Comparison of ENCODE assay signal across 28 cellular contexts in genomic region chr7:24464846-24465245, GRCh38.
"Had no signal": no experiment of that assay in that cellular context is flagged by ENCODE, and none has a peak within 500 bp of the region (broad histone marks: within the 10 kb centered on the region; RNA-seq: fewer than 3 reads in every experiment).

No MANE protein-coding gene starts in this region.

- H3K27me3 Mint-ChIP-seq: progenitor cell of endocrine pancreas; stimulated activated memory B cell treated with anti-CD40 and anti-IgM and Interleukin-4, amounts not matched to agents 10 μg/mL and 1 μg/mL and 100 μg/mL, for 72 hours had no signal

- H3K27ac ChIP-seq: left lung, lower lobe of right lung, ovary, right atrium auricular region, right lobe of liver, tibial nerve, upper lobe of left lung, vagina had no signal

- H3K9me3 ChIP-seq: left lung, lower lobe of right lung, ovary, right atrium auricular region, right lobe of liver, tibial nerve, upper lobe of left lung, vagina had no signal

- DNase-seq: hypothalamus; immature natural killer cell; kidney; left colon; left lung; lower lobe of right lung; mammary epithelial cell; mesenchymal stem cell; naive thymus-derived CD4-positive, alpha-beta T cell; ovary; right lobe of liver; stimulated activated CD4-positive, alpha-beta T cell treated with anti-CD3 and anti-CD28 coated beads, Interleukin-1b, Interleukin-23, amount 100 ng/mL, for 48 hours; stimulated activated CD4-positive, alpha-beta T cell treated with anti-CD3 and anti-CD28 coated beads, Interleukin-2, amount 100 ng/mL, for 48 hours; stimulated activated CD4-positive, alpha-beta T cell treated with anti-CD3 and anti-CD28 coated beads, Interleukin-4, amount 100 ng/mL, for 4 hours; stimulated activated CD8-positive, alpha-beta memory T cell treated with anti-CD3 and anti-CD28 coated beads, Interleukin-4, amount 100 ng/mL, for 48 hours; stimulated activated naive CD4-positive, alpha-beta T cell treated with Interleukin-2 at 50 U/mL for 16 hours; stimulated activated naive CD8-positive, alpha-beta T cell treated with anti-CD3 and anti-CD28 coated beads, Interleukin-15, amount 100 ng/mL, for 72 hours; substantia nigra; upper lobe of left lung had no signal

- H3K4me1 Mint-ChIP-seq: mesothelial cell of epicardium; naive thymus-derived CD4-positive, alpha-beta T cell; stimulated activated memory B cell treated with anti-CD40 and anti-IgM and Interleukin-4, amounts not matched to agents 10 μg/mL and 1 μg/mL and 100 μg/mL, for 72 hours; stimulated activated naive CD8-positive, alpha-beta T cell treated with anti-CD3 and anti-CD28 coated beads, Interleukin-15, amount 100 ng/mL, for 72 hours had no signal

- H3K9me3 Mint-ChIP-seq: immature natural killer cell; mesothelial cell of epicardium; naive thymus-derived CD4-positive, alpha-beta T cell; natural killer cell treated with Interleukin-12 subunit alpha and Interleukin-12 subunit beta and Interleukin-15 and Interleukin-18, amount 100 ng/mL, for 72 hours; stimulated activated memory B cell treated with anti-CD40 and anti-IgM and Interleukin-4, amounts not matched to agents 10 μg/mL and 1 μg/mL and 100 μg/mL, for 72 hours had no signal

- H3K4me3 ChIP-seq: left lung, lower lobe of right lung, ovary, right atrium auricular region, right lobe of liver, smooth muscle cell, tibial nerve, upper lobe of left lung, vagina had no signal

- H3K36me3 ChIP-seq: left lung, lower lobe of right lung, ovary, right atrium auricular region, right lobe of liver, tibial nerve, upper lobe of left lung, vagina had no signal

- FAIRE-seq: islet of Langerhans, kidney had no signal

- H3K4me1 ChIP-seq: left lung, lower lobe of right lung, right atrium auricular region, tibial nerve, upper lobe of left lung, vagina had no signal

- ATAC-seq: left colon; left lung; lower lobe of right lung; naive thymus-derived CD4-positive, alpha-beta T cell; natural killer cell treated with Interleukin-12 subunit alpha and Interleukin-12 subunit beta and Interleukin-15 and Interleukin-18, amount 100 ng/mL, for 72 hours; right lobe of liver; stimulated activated memory B cell treated with anti-CD40 and anti-IgM and Interleukin-4, amounts not matched to agents 10 μg/mL and 1 μg/mL and 100 μg/mL, for 72 hours; stimulated activated naive CD8-positive, alpha-beta T cell treated with anti-CD3 and anti-CD28 coated beads, Interleukin-15, amount 100 ng/mL, for 72 hours had no signal

- H3K4me3 Mint-ChIP-seq: immature natural killer cell; mesothelial cell of epicardium; naive thymus-derived CD4-positive, alpha-beta T cell; natural killer cell treated with Interleukin-12 subunit alpha and Interleukin-12 subunit beta and Interleukin-15 and Interleukin-18, amount 100 ng/mL, for 72 hours; stimulated activated memory B cell treated with anti-CD40 and anti-IgM and Interleukin-4, amounts not matched to agents 10 μg/mL and 1 μg/mL and 100 μg/mL, for 72 hours; stimulated activated naive CD8-positive, alpha-beta T cell treated with anti-CD3 and anti-CD28 coated beads, Interleukin-15, amount 100 ng/mL, for 72 hours had no signal

- H3K4me2 ChIP-seq: smooth muscle cell had no signal

- H3K27me3 ChIP-seq: left lung, ovary, right atrium auricular region, right lobe of liver, tibial nerve, upper lobe of left lung, vagina had no signal

- H3K36me3 Mint-ChIP-seq: mesothelial cell of epicardium; naive thymus-derived CD4-positive, alpha-beta T cell; natural killer cell treated with Interleukin-12 subunit alpha and Interleukin-12 subunit beta and Interleukin-15 and Interleukin-18, amount 100 ng/mL, for 72 hours; stimulated activated memory B cell treated with anti-CD40 and anti-IgM and Interleukin-4, amounts not matched to agents 10 μg/mL and 1 μg/mL and 100 μg/mL, for 72 hours had no signal

- H3K27ac Mint-ChIP-seq: immature natural killer cell; mesothelial cell of epicardium; naive thymus-derived CD4-positive, alpha-beta T cell; natural killer cell treated with Interleukin-12 subunit alpha and Interleukin-12 subunit beta and Interleukin-15 and Interleukin-18, amount 100 ng/mL, for 72 hours; progenitor cell of endocrine pancreas; stimulated activated memory B cell treated with anti-CD40 and anti-IgM and Interleukin-4, amounts not matched to agents 10 μg/mL and 1 μg/mL and 100 μg/mL, for 72 hours had no signal
